9 cellular contexts compared by ENCODE assay signal in genomic region chr2:201114846-201115245, GRCh38. TPM values are rescaled to one million over a fixed set of nuclear protein-coding genes. Genes with fewer than 3 reads are reported as not detected.
A peak's percentile ranks its signal among the peaks of the same experiment; 100 is the strongest.
DNase-seq lines count a peak whose midpoint lies in the region; ATAC-seq and TF ChIP-seq lines count a peak whose summit lies in the region.
"Had no signal": no experiment of that assay in that cellular context is flagged by ENCODE, and none has a peak within 500 bp of the region (broad histone marks: within the 10 kb centered on the region; RNA-seq: fewer than 3 reads in every experiment).

No MANE protein-coding gene starts in this region.

- intact Hi-C loops in activated CD4-positive, alpha-beta memory T cell treated with anti-CD3 and anti-CD28 coated beads for 36 hours (cut with micrococcal nuclease), result loop anchor here (10.0 kb wide), 1 partner anchor 530 kb away; the partner anchor contains the start of gene TMEM237

- no peak for ATAC-seq in stimulated activated effector memory CD8-positive, alpha-beta T cell treated with anti-CD3 and anti-CD28 coated beads, Interleukin-12 subunit alpha, Interleukin-12 subunit beta, amount 100 ng/mL, for 72 hours
- ATAC-seq in HG02840 (IDR thresholded peaks at IDR 0.05; ENCODE audit: low FRiP score, unreplicated experiment), result no peak

- POLR2A ChIA-PET in activated CD4-positive, alpha-beta T cell treated with anti-CD3 and anti-CD28 coated beads, Interleukin-2, amount 10 ng/mL, durations not matched to agents 7 days and 5 days (lab: Charles Lee), result no interaction called here
- POLR2A ChIA-PET in activated CD4-positive, alpha-beta memory T cell treated with anti-CD3 and anti-CD28 coated beads for 36 hours (lab: Charles Lee), result interaction anchor here (1.1 to 8.6 kb wide), 3 partner anchors 43 to 251 kb away, joined by 3 to 49 read pairs (median 9); partner anchors contain the start of genes CLK1, NDUFB3, NIF3L1 and PPIL3

- peak overlapping the region; percentile 97 for H3K27ac Mint-ChIP-seq in activated CD4-positive, alpha-beta T cell treated with anti-CD3 and anti-CD28 coated beads, Interleukin-2, amount 10 ng/mL, durations not matched to agents 7 days and 5 days
- peak overlapping the region; percentile 72 for H3K27ac Mint-ChIP-seq in activated CD4-positive, alpha-beta memory T cell treated with anti-CD3 and anti-CD28 coated beads for 36 hours
- peak overlapping the region; percentile 99 for H3K27ac Mint-ChIP-seq in stimulated activated effector memory CD8-positive, alpha-beta T cell treated with anti-CD3 and anti-CD28 coated beads, Interleukin-12 subunit alpha, Interleukin-12 subunit beta, amount 100 ng/mL, for 72 hours

- H3K4me3 Mint-ChIP-seq in activated CD4-positive, alpha-beta T cell treated with anti-CD3 and anti-CD28 coated beads, Interleukin-2, amount 10 ng/mL, durations not matched to agents 7 days and 5 days, result peak overlapping the region; percentile 91
- peak overlapping the region; percentile 99 for H3K4me3 Mint-ChIP-seq in activated CD4-positive, alpha-beta memory T cell treated with anti-CD3 and anti-CD28 coated beads for 36 hours
- H3K4me3 Mint-ChIP-seq in stimulated activated effector memory CD8-positive, alpha-beta T cell treated with anti-CD3 and anti-CD28 coated beads, Interleukin-12 subunit alpha, Interleukin-12 subunit beta, amount 100 ng/mL, for 72 hours, result peak overlapping the region; percentile 95

- H3K36me3 Mint-ChIP-seq in activated CD4-positive, alpha-beta T cell treated with anti-CD3 and anti-CD28 coated beads, Interleukin-2, amount 10 ng/mL, durations not matched to agents 7 days and 5 days (ENCODE audit: low read depth), result peaks cover 16% of the 10 kb centered on the region
- H3K36me3 Mint-ChIP-seq in activated CD4-positive, alpha-beta memory T cell treated with anti-CD3 and anti-CD28 coated beads for 36 hours, result peaks cover 18% of the 10 kb centered on the region
- peaks cover 56% of the 10 kb centered on the region for H3K36me3 Mint-ChIP-seq in stimulated activated effector memory CD8-positive, alpha-beta T cell treated with anti-CD3 and anti-CD28 coated beads, Interleukin-12 subunit alpha, Interleukin-12 subunit beta, amount 100 ng/mL, for 72 hours

- no peak for DNase-seq in activated CD4-positive, alpha-beta T cell treated with anti-CD3 and anti-CD28 coated beads, Interleukin-2, amount 10 ng/mL, durations not matched to agents 7 days and 5 days
- DNase-seq in activated CD4-positive, alpha-beta T cell treated with anti-CD3 and anti-CD28 coated beads for 48 hours, result no peak
- no peak for DNase-seq in activated CD4-positive, alpha-beta memory T cell treated with anti-CD3 and anti-CD28 coated beads for 36 hours
- no peak for DNase-seq in fibroblast of villous mesenchyme (ENCODE audit: low read depth)
- no peak for DNase-seq in stimulated activated effector memory CD8-positive, alpha-beta T cell treated with anti-CD3 and anti-CD28 coated beads, Interleukin-12 subunit alpha, Interleukin-12 subunit beta, amount 100 ng/mL, for 72 hours (ENCODE audit: low spot score in 2 of 2)
- DNase-seq in MV-4-11 (lab: John Stamatoyannopoulos, UW), result no peak
- DNase-seq in GM13976 (ENCODE audit: low spot score), result no peak
- DNase-seq: NCI-H1930 had no signal

- no peak for TF ChIP-seq CTCF in fibroblast of villous mesenchyme (IDR thresholded peaks at IDR 0.05; ENCODE audit: insufficient read depth, low read depth, low read length)
- no peak for TF ChIP-seq CTCF in GM13976 (IDR thresholded peaks at IDR 0.05; ENCODE audit: borderline replicate concordance, control extremely low read depth, extremely low read depth, insufficient read depth, missing control alignments)

- in situ Hi-C loops in GM13976 (cut with MboI; ENCODE audit: low sequenced_read_pairs, unreplicated experiment), result no loop called here

- CTCF ChIA-PET in activated CD4-positive, alpha-beta T cell treated with anti-CD3 and anti-CD28 coated beads, Interleukin-2, amount 10 ng/mL, durations not matched to agents 7 days and 5 days (lab: Charles Lee), result interaction anchor here (1.1 to 1.4 kb wide), 4 partner anchors 22 to 151 kb away, joined by 3 to 5 read pairs (median 3); partner anchors contain the start of gene ORC2
- CTCF ChIA-PET in activated CD4-positive, alpha-beta memory T cell treated with anti-CD3 and anti-CD28 coated beads for 36 hours (lab: Charles Lee), result interaction anchor here (0.6 to 2.7 kb wide), 7 partner anchors 43 to 213 kb away, joined by 3 to 7 read pairs (median 4); partner anchors contain the start of genes CASP10 and ORC2

- H3K4me3 ChIP-seq in fibroblast of villous mesenchyme (ENCODE audit: low read depth, low read length), result peak overlapping the region; percentile 77

- no peaks in the 10 kb centered on the region for H3K9me3 Mint-ChIP-seq in activated CD4-positive, alpha-beta T cell treated with anti-CD3 and anti-CD28 coated beads, Interleukin-2, amount 10 ng/mL, durations not matched to agents 7 days and 5 days
- H3K9me3 Mint-ChIP-seq in activated CD4-positive, alpha-beta memory T cell treated with anti-CD3 and anti-CD28 coated beads for 36 hours, result no peaks in the 10 kb centered on the region
- no peaks in the 10 kb centered on the region for H3K9me3 Mint-ChIP-seq in stimulated activated effector memory CD8-positive, alpha-beta T cell treated with anti-CD3 and anti-CD28 coated beads, Interleukin-12 subunit alpha, Interleukin-12 subunit beta, amount 100 ng/mL, for 72 hours

- H3K4me1 Mint-ChIP-seq in activated CD4-positive, alpha-beta T cell treated with anti-CD3 and anti-CD28 coated beads, Interleukin-2, amount 10 ng/mL, durations not matched to agents 7 days and 5 days, result peaks cover 37% of the 10 kb centered on the region
- H3K4me1 Mint-ChIP-seq in activated CD4-positive, alpha-beta memory T cell treated with anti-CD3 and anti-CD28 coated beads for 36 hours (ENCODE audit: low read depth), result peaks cover 17% of the 10 kb centered on the region
- H3K4me1 Mint-ChIP-seq in stimulated activated effector memory CD8-positive, alpha-beta T cell treated with anti-CD3 and anti-CD28 coated beads, Interleukin-12 subunit alpha, Interleukin-12 subunit beta, amount 100 ng/mL, for 72 hours, result peaks cover 33% of the 10 kb centered on the region

- no peaks in the 10 kb centered on the region for H3K27me3 Mint-ChIP-seq in activated CD4-positive, alpha-beta T cell treated with anti-CD3 and anti-CD28 coated beads, Interleukin-2, amount 10 ng/mL, durations not matched to agents 7 days and 5 days
- H3K27me3 Mint-ChIP-seq in activated CD4-positive, alpha-beta memory T cell treated with anti-CD3 and anti-CD28 coated beads for 36 hours, result no peaks in the 10 kb centered on the region

RNA-seq across cellular contexts. Expression of gene CFLAR, which starts 1.1 kb away (rescaled TPM):
- 100 to 1,000 TPM in 1 of 2 experiments, 10 to 100 TPM in 1; 98.4 to 106 TPM for total RNA-seq in activated CD4-positive, alpha-beta T cell treated with anti-CD3 and anti-CD28 coated beads, Interleukin-2, amount 10 ng/mL, durations not matched to agents 7 days and 5 days
- 100 to 1,000 TPM; 325 to 343 TPM for total RNA-seq in activated CD4-positive, alpha-beta memory T cell treated with anti-CD3 and anti-CD28 coated beads for 36 hours
- total RNA-seq in fibroblast of villous mesenchyme, result 65.1 and 143 TPM in 2 replicates

RNA-seq across cellular contexts. Expression of gene NDUFB3, which starts 43.0 kb away (rescaled TPM):
- 100 to 1,000 TPM; 134 to 147 TPM for total RNA-seq in activated CD4-positive, alpha-beta T cell treated with anti-CD3 and anti-CD28 coated beads, Interleukin-2, amount 10 ng/mL, durations not matched to agents 7 days and 5 days
- total RNA-seq in activated CD4-positive, alpha-beta memory T cell treated with anti-CD3 and anti-CD28 coated beads for 36 hours, result 100 to 1,000 TPM; 158 to 162 TPM
- total RNA-seq in fibroblast of villous mesenchyme, result 44.1 and 54.0 TPM in 2 replicates

RNA-seq across cellular contexts. Expression of gene HYCC2, which starts 43.4 kb away (rescaled TPM):
- 10 to 100 TPM; 31.4 to 32.0 TPM for total RNA-seq in activated CD4-positive, alpha-beta T cell treated with anti-CD3 and anti-CD28 coated beads, Interleukin-2, amount 10 ng/mL, durations not matched to agents 7 days and 5 days
- 10 to 100 TPM; 18.9 to 20.5 TPM for total RNA-seq in activated CD4-positive, alpha-beta memory T cell treated with anti-CD3 and anti-CD28 coated beads for 36 hours
- total RNA-seq in fibroblast of villous mesenchyme, result 11.3 and 17.7 TPM in 2 replicates
